In genomic region chr2:15588329-15588919, GRCh38 we compare ENCODE assay signal across 8 cellular contexts. TPM values are rescaled to one million over a fixed set of nuclear protein-coding genes. Genes with fewer than 3 reads are reported as not detected.
DNase-seq lines count a peak whose midpoint lies in the region; ATAC-seq and TF ChIP-seq lines count a peak whose summit lies in the region.

No MANE protein-coding gene starts in this region.

- H3K9me3 ChIP-seq in Karpas-422 (ENCODE audit: low read length): no peaks in the 10 kb centered on the region
- no peaks in the 10 kb centered on the region for H3K9me3 ChIP-seq in Peyer's patch

- no peaks in the 10 kb centered on the region for H3K9me2 ChIP-seq in Karpas-422 (replicated peaks; ENCODE audit: insufficient read depth, low read length)

- TF ChIP-seq POLR2A in Peyer's patch (IDR thresholded peaks at IDR 0.05): no peak

- TF ChIP-seq CTCF in Peyer's patch (IDR thresholded peaks at IDR 0.05): peak in 4 of 6 experiments; percentile 26 to 53 (median 44)

- H3K27ac ChIP-seq in Karpas-422 (ENCODE audit: low read length) (no peak overlapping the region), Peyer's patch (no peak overlapping the region), caudate nucleus (ENCODE audit: low read depth, low read length) (no peak overlapping the region)

- H3K27me3 ChIP-seq in Karpas-422 (ENCODE audit: low read length): no peaks in the 10 kb centered on the region
- H3K27me3 ChIP-seq in Peyer's patch: no peaks in the 10 kb centered on the region

- H3K79me2 ChIP-seq in Karpas-422 (ENCODE audit: low read length): peaks cover 24% of the 10 kb centered on the region

- ATAC-seq in esophagus mucosa: no peak

- H3K4me1 ChIP-seq in Karpas-422 (ENCODE audit: low read length): peaks cover 14% of the 10 kb centered on the region
- H3K4me1 ChIP-seq in Peyer's patch: peaks cover 0 to 14% (median 4%) of the 10 kb centered on the region in 4 donors

- H3K9ac ChIP-seq in Karpas-422 (ENCODE audit: low read length): no peak overlapping the region

- no peaks in the 10 kb centered on the region for H3K36me3 ChIP-seq in Karpas-422 (ENCODE audit: insufficient read depth, low read length)
- H3K36me3 ChIP-seq in Peyer's patch: no peaks in the 10 kb centered on the region

- no peak overlapping the region for H3K4me3 ChIP-seq in Karpas-422 (ENCODE audit: low read length)
- no peak overlapping the region for H3K4me3 ChIP-seq in Peyer's patch

- H4K20me1 ChIP-seq in Karpas-422 (ENCODE audit: insufficient read depth, low read depth, low read length): no peaks in the 10 kb centered on the region

- no peak overlapping the region for H3K4me2 ChIP-seq in Karpas-422 (ENCODE audit: low read depth, low read length, poor library complexity, severe bottlenecking)

- no peak overlapping the region for H2AFZ ChIP-seq in Karpas-422 (ENCODE audit: low read length)

- peak; percentile 49 for DNase-seq in DMS79 treated with DMSO at 0.1 percent for 48 hours (lab: John Stamatoyannopoulos, UW)
- peak; percentile 56 for DNase-seq in Karpas-422
- DNase-seq in Peyer's patch: peak in 2 of 3 donors; percentile 46 to 69
- peak in 33 of 61 donors; percentile 1 to 51 (median 7) for DNase-seq in caudate nucleus (lab: John Stamatoyannopoulos, UW)
- DNase-seq in lung microvascular endothelial cell (ENCODE audit: low read depth in 2 of 2): peak; percentile 75 to 83
- peak; percentile 54 for DNase-seq in ureter (ENCODE audit: low spot score)
- no peak for DNase-seq in activated gamma-delta T cell (lab: John Stamatoyannopoulos, UW)

RNA-seq across cellular contexts. Expression of gene DDX1, which starts 3.2 kb away (rescaled TPM):
- total RNA-seq in Karpas-422 (2014; rRNA removed; shearing (Covaris generic); ENCODE audit: low replicate concordance): 23.6 and 37.5 TPM in 2 replicates
- total RNA-seq in Peyer's patch: 10 to 100 TPM; 40.0 to 90.0 (median 52.4) TPM
- total RNA-seq in lung microvascular endothelial cell: 61.5 and 61.7 TPM in 2 replicates
- 98.2 TPM for total RNA-seq in ureter
- total RNA-seq in esophagus mucosa: 63.5 TPM

RNA-seq across cellular contexts. Expression of gene NBAS, which starts 27.3 kb away (rescaled TPM):
- 29.9 and 30.4 TPM in 2 replicates for total RNA-seq in Karpas-422 (2014; rRNA removed; shearing (Covaris generic); ENCODE audit: low replicate concordance)
- 10 to 100 TPM; 43.2 to 70.2 (median 55.3) TPM for total RNA-seq in Peyer's patch
- 64.9 and 94.8 TPM in 2 replicates for total RNA-seq in lung microvascular endothelial cell
- total RNA-seq in ureter: 55.1 TPM
- 25.1 TPM for total RNA-seq in esophagus mucosa
